In the genomic region with DNA sequence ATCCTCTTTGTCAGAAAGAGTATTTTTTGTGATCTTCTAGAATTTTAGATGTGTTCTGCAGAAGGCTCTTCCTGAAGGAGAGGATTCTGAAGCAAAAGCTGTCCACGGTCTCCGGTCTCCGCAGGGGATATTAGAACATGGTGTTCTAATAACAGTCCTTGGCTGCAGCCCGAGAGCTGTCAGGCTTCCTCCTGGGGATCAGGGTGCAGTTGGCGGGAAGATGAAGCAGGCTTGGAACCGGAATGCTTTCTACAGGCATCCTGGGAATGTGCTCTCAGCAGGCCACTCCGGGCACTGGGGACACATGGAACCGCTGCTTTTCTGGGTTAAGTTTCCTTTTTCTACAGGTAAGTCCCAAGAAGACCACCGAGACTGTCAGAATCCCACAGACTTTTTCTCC, we compare ENCODE assay signal across 16 cellular contexts.
DNase-seq lines count a peak whose midpoint lies in the region; ATAC-seq and TF ChIP-seq lines count a peak whose summit lies in the region.
"Had no signal": no experiment of that assay in that cellular context is flagged by ENCODE, and none has a peak within 500 bp of the region (broad histone marks: within the 10 kb centered on the region; RNA-seq: fewer than 3 reads in every experiment).

No MANE protein-coding gene starts in this region.

- no peak overlapping the region for H3K4me3 ChIP-seq in fibroblast of pulmonary artery (replicated peaks; ENCODE audit: low read depth, low read length)
- no peak overlapping the region for H3K4me3 ChIP-seq in lung
- H3K4me3 ChIP-seq in stomach, result no peak overlapping the region
- H3K4me3 ChIP-seq: transverse colon had no signal

- DNase-seq in NCI-H2227 (lab: John Stamatoyannopoulos, UW; ENCODE audit: unreplicated experiment) (peak; percentile 41), fibroblast of pulmonary artery (ENCODE audit: low read depth) (peak; percentile 28), lung (ENCODE audit: low spot score) (no peak), stomach (no peak), RWPE1 (ENCODE audit: low spot score) (no peak)
- DNase-seq: activated CD4-positive, alpha-beta T cell treated with anti-CD3 and anti-CD28 coated beads for 4 hours; activated T-cell treated with anti-CD3 and anti-CD28 coated beads, Interleukin-2, amount 50 U/mL, for 4 hours; DMS 273 treated with DMSO at 0.1 percent for 48 hours; naive thymus-derived CD8-positive, alpha-beta T cell; NCI-H1930; NCI-H748 treated with DMSO at 0.1 percent for 48 hours; RPMI8226; transverse colon had no signal

- intact Hi-C loops in stomach (cut with DNase I; ENCODE audit: low total_unique reads), result no loop called here

- peak; percentile 38 for TF ChIP-seq EP300 in stomach (IDR thresholded peaks at IDR 0.05)

- POLR2A ChIA-PET in RWPE1 (lab: Yijun Ruan, JAX; ENCODE audit: low non-redundant PET), result no interaction called here

- no peak for TF ChIP-seq POLR2A in stomach (IDR thresholded peaks at IDR 0.05)

- H3K27ac ChIP-seq in lung (ENCODE audit: low read depth in 1 of 2, low read length in 1 of 2) (no peak overlapping the region), stomach (no peak overlapping the region), RWPE1 (no peak overlapping the region)

- ATAC-seq in lung (ENCODE audit: insufficient read depth, low FRiP score), result peak; percentile 27
- no peak for ATAC-seq in HG02610 (IDR thresholded peaks at IDR 0.05; ENCODE audit: unreplicated experiment)
- ATAC-seq in GM21825 (IDR thresholded peaks at IDR 0.05; ENCODE audit: unreplicated experiment), result no peak
- no peak for ATAC-seq in GM19467 (IDR thresholded peaks at IDR 0.05; ENCODE audit: unreplicated experiment)
- ATAC-seq: activated T-cell treated with anti-CD3 and anti-CD28 coated beads, Interleukin-2, amount 50 U/mL, for 4 hours; naive thymus-derived CD8-positive, alpha-beta T cell had no signal

- H3K9me3 ChIP-seq in lung (ENCODE audit: control insufficient read depth in 2 of 2, insufficient read depth in 1 of 2, low read length in 1 of 2) (no peaks in the 10 kb centered on the region), stomach (no peaks in the 10 kb centered on the region)
- H3K9me3 ChIP-seq: transverse colon had no signal

- WGBS in lung, 2 donors, result 62 to 63% methylated on average over 9 of the region's 9 CpGs
- 58 to 80% (median 64%) methylated on average over 9 of the region's 9 CpGs for WGBS in stomach, 5 donors

- CTCF ChIA-PET in RWPE1 (lab: Yijun Ruan, JAX), result no interaction called here

- H3K4me1 ChIP-seq in lung (ENCODE audit: control insufficient read depth in 2 of 2, insufficient read depth in 2 of 2, low read length in 2 of 2) (peaks cover 0 to 4% of the 10 kb centered on the region in 2 donors), stomach (peaks cover 0 to 20% (median 3%) of the 10 kb centered on the region in 4 donors)

- no peak for TF ChIP-seq CTCF in fibroblast of pulmonary artery (IDR thresholded peaks at IDR 0.05; ENCODE audit: low read length, missing control alignments)
- no peak for TF ChIP-seq CTCF in lung (IDR thresholded peaks at IDR 0.05; ENCODE audit: control extremely low read depth, extremely low read depth)
- TF ChIP-seq CTCF in stomach (IDR thresholded peaks at IDR 0.05), result no peak
- TF ChIP-seq CTCF in RWPE1 (conservative IDR thresholded peaks at IDR 0.05; ENCODE audit: low read depth), result no peak

- H3K36me3 ChIP-seq in lung (ENCODE audit: control insufficient read depth in 2 of 2, insufficient read depth in 2 of 2, low read length in 2 of 2) (no peaks in the 10 kb centered on the region), stomach (no peaks in the 10 kb centered on the region)
- H3K36me3 ChIP-seq: transverse colon had no signal

- H3K27me3 ChIP-seq in lung (ENCODE audit: control insufficient read depth, insufficient read depth) (no peaks in the 10 kb centered on the region), stomach (no peaks in the 10 kb centered on the region)
- H3K27me3 ChIP-seq: transverse colon had no signal

Comparison
In these comparisons a context has a peak if more than half of its experiments do, and no peak if none do; other contexts are left out.
1. DNase-seq: peak in NCI-H2227 (single experiment) and fibroblast of pulmonary artery (single experiment); none in lung (single experiment), stomach (single experiment) and RWPE1 (single experiment).